In genomic region chr3:50591196-50591741, GRCh38 we compare ENCODE assay signal across 8 cellular contexts. TPM values are rescaled to one million over a fixed set of nuclear protein-coding genes. Genes with fewer than 3 reads are reported as not detected.
DNase-seq lines count a peak whose midpoint lies in the region; ATAC-seq and TF ChIP-seq lines count a peak whose summit lies in the region.

No MANE protein-coding gene starts in this region.

- H3K27ac ChIP-seq in osteoblast (ENCODE audit: low read depth, low read length) (no peak overlapping the region), smooth muscle cell (ENCODE audit: low read depth) (no peak overlapping the region)

- H3K27ac Mint-ChIP-seq in T-helper 1 cell treated with Interleukin-12 subunit alpha and Interleukin-12 subunit beta and Interleukin-4 antibody, amounts not matched to agents 30 μg/mL and 1 μg/mL, for 36 hours: peak overlapping the region; percentile 98
- peak overlapping the region; percentile 99 for H3K27ac Mint-ChIP-seq in activated naive CD8-positive, alpha-beta T cell

- no peak overlapping the region for H3K4me3 ChIP-seq in osteoblast (ENCODE audit: insufficient read depth, low read length)
- H3K4me3 ChIP-seq in smooth muscle cell: no peak overlapping the region

- DNase-seq in T-helper 1 cell (no peak), osteoblast (ENCODE audit: insufficient read length, low spot score, missing footprints) (peak; percentile 80), glomerular visceral epithelial cell (ENCODE audit: extremely low spot score) (no peak), HPDE6-E6E7 (ENCODE audit: extremely low spot score) (no peak), smooth muscle cell (lab: John Stamatoyannopoulos, UW; ENCODE audit: unreplicated experiment) (no peak)

- H3K36me3 ChIP-seq in osteoblast (ENCODE audit: insufficient read depth, low read length): no peaks in the 10 kb centered on the region
- H3K36me3 ChIP-seq in smooth muscle cell (ENCODE audit: low read depth): no peaks in the 10 kb centered on the region

- H3K4me3 Mint-ChIP-seq in T-helper 1 cell treated with Interleukin-12 subunit alpha and Interleukin-12 subunit beta and Interleukin-4 antibody, amounts not matched to agents 30 μg/mL and 1 μg/mL, for 36 hours: peak overlapping the region; percentile 60
- H3K4me3 Mint-ChIP-seq in activated naive CD8-positive, alpha-beta T cell: peak overlapping the region; percentile 72

- H4K20me1 ChIP-seq in osteoblast (ENCODE audit: insufficient read depth, low read length): no peaks in the 10 kb centered on the region
- H4K20me1 ChIP-seq in smooth muscle cell (ENCODE audit: low read depth): no peaks in the 10 kb centered on the region

- H3K4me1 ChIP-seq in osteoblast (ENCODE audit: insufficient read depth, low read length): peaks cover 32% of the 10 kb centered on the region
- no peaks in the 10 kb centered on the region for H3K4me1 ChIP-seq in smooth muscle cell (ENCODE audit: low read depth)

- H3K4me1 Mint-ChIP-seq in T-helper 1 cell treated with Interleukin-12 subunit alpha and Interleukin-12 subunit beta and Interleukin-4 antibody, amounts not matched to agents 30 μg/mL and 1 μg/mL, for 36 hours (ENCODE audit: low read depth): peaks cover 81% of the 10 kb centered on the region
- H3K4me1 Mint-ChIP-seq in activated naive CD8-positive, alpha-beta T cell (ENCODE audit: low read depth): peaks cover 90% of the 10 kb centered on the region

- no peak overlapping the region for H3K9ac ChIP-seq in smooth muscle cell (ENCODE audit: low read depth)

- H3K79me2 ChIP-seq in osteoblast (ENCODE audit: insufficient read depth, low read length) (no peaks in the 10 kb centered on the region), smooth muscle cell (ENCODE audit: low read depth) (no peaks in the 10 kb centered on the region)

- H3K27me3 ChIP-seq in osteoblast (ENCODE audit: insufficient read depth, low read length) (no peaks in the 10 kb centered on the region), smooth muscle cell (ENCODE audit: low read depth) (no peaks in the 10 kb centered on the region)

- H3K27me3 Mint-ChIP-seq in T-helper 1 cell treated with Interleukin-12 subunit alpha and Interleukin-12 subunit beta and Interleukin-4 antibody, amounts not matched to agents 30 μg/mL and 1 μg/mL, for 36 hours (ENCODE audit: low read depth): no peaks in the 10 kb centered on the region
- no peaks in the 10 kb centered on the region for H3K27me3 Mint-ChIP-seq in activated naive CD8-positive, alpha-beta T cell

- peaks cover 33% of the 10 kb centered on the region for H3K36me3 Mint-ChIP-seq in T-helper 1 cell treated with Interleukin-12 subunit alpha and Interleukin-12 subunit beta and Interleukin-4 antibody, amounts not matched to agents 30 μg/mL and 1 μg/mL, for 36 hours (ENCODE audit: low read depth)
- H3K36me3 Mint-ChIP-seq in activated naive CD8-positive, alpha-beta T cell: peaks cover 5% of the 10 kb centered on the region

- H3K4me2 ChIP-seq in osteoblast (ENCODE audit: insufficient read depth, low read length) (peak overlapping the region; percentile 26), smooth muscle cell (no peak overlapping the region)

- peak; percentile 4 for ATAC-seq in HG03066 (IDR thresholded peaks at IDR 0.05; ENCODE audit: low read depth, unreplicated experiment)

- H3K9me3 ChIP-seq in osteoblast (ENCODE audit: low read depth, low read length) (no peaks in the 10 kb centered on the region), smooth muscle cell (replicated peaks; ENCODE audit: low read depth) (no peaks in the 10 kb centered on the region)

- TF ChIP-seq CTCF in osteoblast (IDR thresholded peaks at IDR 0.05; ENCODE audit: extremely low read depth, low read depth, low read length) (no peak), smooth muscle cell (IDR thresholded peaks at IDR 0.05; ENCODE audit: borderline replicate concordance, insufficient read depth, poor library complexity, severe bottlenecking) (no peak)

- no peaks in the 10 kb centered on the region for H3K9me3 Mint-ChIP-seq in T-helper 1 cell treated with Interleukin-12 subunit alpha and Interleukin-12 subunit beta and Interleukin-4 antibody, amounts not matched to agents 30 μg/mL and 1 μg/mL, for 36 hours
- H3K9me3 Mint-ChIP-seq in activated naive CD8-positive, alpha-beta T cell (ENCODE audit: low read depth): no peaks in the 10 kb centered on the region

- H3F3A ChIP-seq in smooth muscle cell (ENCODE audit: low read depth): no peaks in the 10 kb centered on the region

- no peak overlapping the region for H2AFZ ChIP-seq in osteoblast (ENCODE audit: low read length)
- no peak overlapping the region for H2AFZ ChIP-seq in smooth muscle cell (ENCODE audit: low read depth)

- 77% methylated on average over 9 of the region's 9 CpGs for WGBS in smooth muscle cell (ENCODE audit: low lambda C conversion rate)

RNA-seq across cellular contexts. Expression of gene CISH, which starts 20.3 kb away (rescaled TPM):
- total RNA-seq in osteoblast (1.1 and 1.2 TPM in 2 replicates), smooth muscle cell (1.8 and 3.0 TPM in 2 replicates)
- polyA plus RNA-seq in smooth muscle cell: 12.4 and 15.9 TPM in 2 replicates

RNA-seq across cellular contexts. Expression of gene HEMK1, which starts 21.9 kb away (rescaled TPM):
- total RNA-seq in osteoblast: 8.5 and 8.7 TPM in 2 replicates
- total RNA-seq in smooth muscle cell: 6.5 and 15.3 TPM in 2 replicates
- 26.4 and 28.3 TPM in 2 replicates for polyA plus RNA-seq in smooth muscle cell

RNA-seq across cellular contexts. Expression of gene C3orf18, which starts 23.7 kb away (rescaled TPM):
- 17.7 and 18.8 TPM in 2 replicates for total RNA-seq in osteoblast
- 6.6 and 8.7 TPM in 2 replicates for total RNA-seq in smooth muscle cell
- polyA plus RNA-seq in smooth muscle cell: 18.9 and 20.0 TPM in 2 replicates

RNA-seq across cellular contexts. Expression of gene MAPKAPK3, which starts 25.7 kb away (rescaled TPM):
- total RNA-seq in osteoblast (56.5 and 66.6 TPM in 2 replicates), smooth muscle cell (17.1 and 20.2 TPM in 2 replicates)
- polyA plus RNA-seq in smooth muscle cell: 18.7 and 23.7 TPM in 2 replicates
